In genomic region chr14:31692376-31692781, GRCh38 we compare ENCODE assay signal across 14 cellular contexts.
A peak's percentile ranks its signal among the peaks of the same experiment; 100 is the strongest.
DNase-seq lines count a peak whose midpoint lies in the region; ATAC-seq and TF ChIP-seq lines count a peak whose summit lies in the region.
"Had no signal": no experiment of that assay in that cellular context is flagged by ENCODE, and none has a peak within 500 bp of the region (broad histone marks: within the 10 kb centered on the region; RNA-seq: fewer than 3 reads in every experiment).

No MANE protein-coding gene starts in this region.

- TF ChIP-seq EP300 in esophagus muscularis mucosa (IDR thresholded peaks at IDR 0.05) = no peak

- H3K9me3 ChIP-seq in A673 (ENCODE audit: low read depth, low read length, poor library complexity, severe bottlenecking) (no peaks in the 10 kb centered on the region), esophagus muscularis mucosa (no peaks in the 10 kb centered on the region)
- H3K9me3 ChIP-seq: BLaER1 treated with 17β-estradiol and CSF1 and Interleukin-3, amounts not matched to agents 10 nM and 100 nM; HAP-1 had no signal

- H3K4me1 Mint-ChIP-seq in activated naive CD8-positive, alpha-beta T cell treated with anti-CD3 and anti-CD28 coated beads, Interleukin-2, amount 50 U/mL, for 24 hours = no peaks in the 10 kb centered on the region
- H3K4me1 Mint-ChIP-seq in activated CD8-positive, alpha-beta memory T cell treated with anti-CD3 and anti-CD28 coated beads, Interleukin-2, amount 10 ng/mL, durations not matched to agents 7 days and 5 days = no peaks in the 10 kb centered on the region
- H3K4me1 Mint-ChIP-seq: activated naive CD4-positive, alpha-beta T cell treated with anti-CD3 and anti-CD28 coated beads, Interleukin-2, amount 10 ng/mL, durations not matched to agents 7 days and 5 days; stimulated activated effector memory CD8-positive, alpha-beta T cell treated with anti-CD3 and anti-CD28 coated beads, Interleukin-12 subunit alpha, Interleukin-12 subunit beta, amount 100 ng/mL, for 72 hours had no signal

- 67% methylated on average over 1 of the region's 1 CpG for WGBS in esophagus muscularis mucosa

- no peak overlapping the region for H3K27ac Mint-ChIP-seq in activated naive CD8-positive, alpha-beta T cell treated with anti-CD3 and anti-CD28 coated beads, Interleukin-2, amount 50 U/mL, for 24 hours
- no peak overlapping the region for H3K27ac Mint-ChIP-seq in activated CD8-positive, alpha-beta memory T cell treated with anti-CD3 and anti-CD28 coated beads, Interleukin-2, amount 10 ng/mL, durations not matched to agents 7 days and 5 days
- H3K27ac Mint-ChIP-seq: activated naive CD4-positive, alpha-beta T cell treated with anti-CD3 and anti-CD28 coated beads, Interleukin-2, amount 10 ng/mL, durations not matched to agents 7 days and 5 days; IgD-negative memory B cell; stimulated activated effector memory CD8-positive, alpha-beta T cell treated with anti-CD3 and anti-CD28 coated beads, Interleukin-12 subunit alpha, Interleukin-12 subunit beta, amount 100 ng/mL, for 72 hours had no signal

- peaks cover 15% of the 10 kb centered on the region for H3K36me3 Mint-ChIP-seq in activated naive CD8-positive, alpha-beta T cell treated with anti-CD3 and anti-CD28 coated beads, Interleukin-2, amount 50 U/mL, for 24 hours (ENCODE audit: low read depth)
- no peaks in the 10 kb centered on the region for H3K36me3 Mint-ChIP-seq in activated CD8-positive, alpha-beta memory T cell treated with anti-CD3 and anti-CD28 coated beads, Interleukin-2, amount 10 ng/mL, durations not matched to agents 7 days and 5 days
- H3K36me3 Mint-ChIP-seq: activated naive CD4-positive, alpha-beta T cell treated with anti-CD3 and anti-CD28 coated beads, Interleukin-2, amount 10 ng/mL, durations not matched to agents 7 days and 5 days; stimulated activated effector memory CD8-positive, alpha-beta T cell treated with anti-CD3 and anti-CD28 coated beads, Interleukin-12 subunit alpha, Interleukin-12 subunit beta, amount 100 ng/mL, for 72 hours had no signal

- H3K36me3 ChIP-seq in A673 (ENCODE audit: insufficient read depth, low read length, poor library complexity, severe bottlenecking) = no peaks in the 10 kb centered on the region
- no peaks in the 10 kb centered on the region for H3K36me3 ChIP-seq in esophagus muscularis mucosa
- H3K36me3 ChIP-seq: BLaER1 treated with 17β-estradiol and CSF1 and Interleukin-3, amounts not matched to agents 10 nM and 100 nM; HAP-1 had no signal

- H3K4me3 Mint-ChIP-seq in activated naive CD8-positive, alpha-beta T cell treated with anti-CD3 and anti-CD28 coated beads, Interleukin-2, amount 50 U/mL, for 24 hours = no peak overlapping the region
- H3K4me3 Mint-ChIP-seq in activated CD8-positive, alpha-beta memory T cell treated with anti-CD3 and anti-CD28 coated beads, Interleukin-2, amount 10 ng/mL, durations not matched to agents 7 days and 5 days = no peak overlapping the region
- H3K4me3 Mint-ChIP-seq: activated naive CD4-positive, alpha-beta T cell treated with anti-CD3 and anti-CD28 coated beads, Interleukin-2, amount 10 ng/mL, durations not matched to agents 7 days and 5 days; IgD-negative memory B cell; stimulated activated effector memory CD8-positive, alpha-beta T cell treated with anti-CD3 and anti-CD28 coated beads, Interleukin-12 subunit alpha, Interleukin-12 subunit beta, amount 100 ng/mL, for 72 hours had no signal

- DNase-seq in A673 (ENCODE audit: low spot score) (peak; percentile 33), GM04503 (ENCODE audit: low read depth) (peak; percentile 22), NCI-H446 (lab: John Stamatoyannopoulos, UW) (peak; percentile 58 to 60), fibroblast of the aortic adventitia (ENCODE audit: low read depth) (peak; percentile 46), esophagus muscularis mucosa (ENCODE audit: extremely low spot score) (no peak)
- no peak for DNase-seq in stimulated activated CD4-positive, alpha-beta T cell treated with anti-CD3 and anti-CD28 coated beads, Interleukin-15, amount 100 ng/mL, for 24 hours
- DNase-seq in activated naive CD8-positive, alpha-beta T cell treated with anti-CD3 and anti-CD28 coated beads, Interleukin-2, amount 50 U/mL, for 24 hours = no peak
- DNase-seq in activated CD8-positive, alpha-beta memory T cell treated with anti-CD3 and anti-CD28 coated beads, Interleukin-2, amount 10 ng/mL, durations not matched to agents 7 days and 5 days = no peak
- DNase-seq: activated CD4-positive, alpha-beta T cell treated with anti-CD3 and anti-CD28 coated beads, Interleukin-2, amount 50 U/mL, for 4 hours; activated naive CD4-positive, alpha-beta T cell treated with anti-CD3 and anti-CD28 coated beads, Interleukin-2, amount 10 ng/mL, durations not matched to agents 7 days and 5 days had no signal

- no TSS peak for BruUV-seq in A673 (replicated peaks; lab: Mats Ljungman, UMichigan)

- TF ChIP-seq CTCF in A673 (conservative IDR thresholded peaks at IDR 0.05; ENCODE audit: low read depth, low read length) (no peak), fibroblast of the aortic adventitia (IDR thresholded peaks at IDR 0.05; ENCODE audit: insufficient read depth, low read length) (no peak), esophagus muscularis mucosa (IDR thresholded peaks at IDR 0.05) (no peak)

- no peak for ATAC-seq in activated naive CD8-positive, alpha-beta T cell treated with anti-CD3 and anti-CD28 coated beads, Interleukin-2, amount 50 U/mL, for 24 hours
- ATAC-seq in activated CD8-positive, alpha-beta memory T cell treated with anti-CD3 and anti-CD28 coated beads, Interleukin-2, amount 10 ng/mL, durations not matched to agents 7 days and 5 days = no peak
- ATAC-seq: stimulated activated effector memory CD8-positive, alpha-beta T cell treated with anti-CD3 and anti-CD28 coated beads, Interleukin-12 subunit alpha, Interleukin-12 subunit beta, amount 100 ng/mL, for 72 hours had no signal

- no peaks in the 10 kb centered on the region for H3K9me3 Mint-ChIP-seq in activated naive CD8-positive, alpha-beta T cell treated with anti-CD3 and anti-CD28 coated beads, Interleukin-2, amount 50 U/mL, for 24 hours
- no peaks in the 10 kb centered on the region for H3K9me3 Mint-ChIP-seq in activated CD8-positive, alpha-beta memory T cell treated with anti-CD3 and anti-CD28 coated beads, Interleukin-2, amount 10 ng/mL, durations not matched to agents 7 days and 5 days (ENCODE audit: low read depth)
- H3K9me3 Mint-ChIP-seq: activated naive CD4-positive, alpha-beta T cell treated with anti-CD3 and anti-CD28 coated beads, Interleukin-2, amount 10 ng/mL, durations not matched to agents 7 days and 5 days; IgD-negative memory B cell; stimulated activated effector memory CD8-positive, alpha-beta T cell treated with anti-CD3 and anti-CD28 coated beads, Interleukin-12 subunit alpha, Interleukin-12 subunit beta, amount 100 ng/mL, for 72 hours had no signal

- intact Hi-C loops in A673 (cut with micrococcal nuclease; ENCODE audit: unreplicated experiment) = no loop called here
- intact Hi-C loops in esophagus muscularis mucosa (cut with DNase I) = no loop called here

- no peak overlapping the region for H3K27ac ChIP-seq in A673 (ENCODE audit: low read depth, low read length, poor library complexity, severe bottlenecking)
- no peak overlapping the region for H3K27ac ChIP-seq in esophagus muscularis mucosa (replicated peaks in 1 of 4)
- H3K27ac ChIP-seq: BLaER1 treated with 17β-estradiol and CSF1 and Interleukin-3, amounts not matched to agents 10 nM and 100 nM had no signal

- no peak overlapping the region for H3K4me3 ChIP-seq in A673 (ENCODE audit: low read depth, low read length, poor library complexity, severe bottlenecking)
- no peak overlapping the region for H3K4me3 ChIP-seq in fibroblast of the aortic adventitia (ENCODE audit: low read depth, low read length)
- H3K4me3 ChIP-seq in esophagus muscularis mucosa = no peak overlapping the region
- H3K4me3 ChIP-seq: BLaER1 treated with 17β-estradiol and CSF1 and Interleukin-3, amounts not matched to agents 10 nM and 100 nM; HAP-1 had no signal

- TF ChIP-seq POLR2A in esophagus muscularis mucosa (IDR thresholded peaks at IDR 0.05; ENCODE audit: low read depth) = no peak

- no peaks in the 10 kb centered on the region for H3K27me3 ChIP-seq in A673 (replicated peaks; ENCODE audit: insufficient read depth, low read depth, low read length, poor library complexity)
- H3K27me3 ChIP-seq in esophagus muscularis mucosa = no peaks in the 10 kb centered on the region
- H3K27me3 ChIP-seq: BLaER1 treated with 17β-estradiol and CSF1 and Interleukin-3, amounts not matched to agents 10 nM and 100 nM had no signal

- no peaks in the 10 kb centered on the region for H3K27me3 Mint-ChIP-seq in activated naive CD8-positive, alpha-beta T cell treated with anti-CD3 and anti-CD28 coated beads, Interleukin-2, amount 50 U/mL, for 24 hours
- H3K27me3 Mint-ChIP-seq in activated CD8-positive, alpha-beta memory T cell treated with anti-CD3 and anti-CD28 coated beads, Interleukin-2, amount 10 ng/mL, durations not matched to agents 7 days and 5 days = no peaks in the 10 kb centered on the region
- H3K27me3 Mint-ChIP-seq: activated naive CD4-positive, alpha-beta T cell treated with anti-CD3 and anti-CD28 coated beads, Interleukin-2, amount 10 ng/mL, durations not matched to agents 7 days and 5 days; IgD-negative memory B cell had no signal

- POLR2A ChIA-PET in A673 (lab: Charles Lee; ENCODE audit: low non-redundant PET) = no interaction called here

- CTCF ChIA-PET in A673 (lab: Charles Lee) = no interaction called here
- CTCF ChIA-PET in activated CD8-positive, alpha-beta memory T cell treated with anti-CD3 and anti-CD28 coated beads, Interleukin-2, amount 10 ng/mL, durations not matched to agents 7 days and 5 days (lab: Charles Lee) = no interaction called here

- H3K4me1 ChIP-seq in A673 (ENCODE audit: insufficient read depth, low read length, poor library complexity, severe bottlenecking) = peaks cover 4% of the 10 kb centered on the region
- peaks cover 0 to 10% (median 7%) of the 10 kb centered on the region in 4 donors for H3K4me1 ChIP-seq in esophagus muscularis mucosa

Comparison
In these comparisons a context has a peak if more than half of its experiments do, and no peak if none do; other contexts are left out.
1. DNase-seq: peak in A673 (single experiment), GM04503 (single experiment), NCI-H446 (2 of 2) and fibroblast of the aortic adventitia (single experiment); none in stimulated activated CD4-positive, alpha-beta T cell treated with anti-CD3 and anti-CD28 coated beads, Interleukin-15, amount 100 ng/mL, for 24 hours (single experiment), activated naive CD8-positive, alpha-beta T cell treated with anti-CD3 and anti-CD28 coated beads, Interleukin-2, amount 50 U/mL, for 24 hours (single experiment), esophagus muscularis mucosa (single experiment) and activated CD8-positive, alpha-beta memory T cell treated with anti-CD3 and anti-CD28 coated beads, Interleukin-2, amount 10 ng/mL, durations not matched to agents 7 days and 5 days (single experiment).